In genomic region chr16:28491080-28491969, GRCh38 we compare ENCODE assay signal across 8 cellular contexts. TPM values are rescaled to one million over a fixed set of nuclear protein-coding genes. Genes with fewer than 3 reads are reported as not detected.
DNase-seq lines count a peak whose midpoint lies in the region; ATAC-seq and TF ChIP-seq lines count a peak whose summit lies in the region.

No MANE protein-coding gene starts in this region.

- no peaks in the 10 kb centered on the region for H3K36me3 ChIP-seq in uterus

- no peaks in the 10 kb centered on the region for H3K9me3 ChIP-seq in uterus

- H3K27ac ChIP-seq in uterus, result peak overlapping the region; percentile 97 to 99

- H3K9me3 Mint-ChIP-seq in endothelial cell (ENCODE audit: unreplicated experiment), result no peaks in the 10 kb centered on the region

- peak; percentile 24 for DNase-seq in stimulated activated CD4-positive, alpha-beta T cell treated with anti-CD3 and anti-CD28 coated beads, Interleukin-12 subunit alpha, Interleukin-12 subunit beta, amount 100 ng/mL, for 4 hours
- DNase-seq in stimulated activated CD4-positive, alpha-beta T cell treated with anti-CD3 and anti-CD28 coated beads, Interleukin-4, amount 100 ng/mL, for 24 hours, result no peak
- peak; percentile 8 for DNase-seq in SW480 (ENCODE audit: low spot score)
- DNase-seq in endothelial cell (ENCODE audit: low spot score), result peak; percentile 23
- DNase-seq in mucosa of gallbladder (ENCODE audit: low spot score), result peak; percentile 18
- DNase-seq in uterus, result peak; percentile 43 to 48
- DNase-seq in kidney glomerular epithelial cell (lab: John Stamatoyannopoulos, UW), result no peak

- no peak for TF ChIP-seq POLR2A in uterus (IDR thresholded peaks at IDR 0.05)

- H3K4me3 ChIP-seq in uterus, result peak overlapping the region; percentile 95 to 97

- peak; percentile 3 for ATAC-seq in HG03565 (IDR thresholded peaks at IDR 0.05; ENCODE audit: unreplicated experiment)

- H3K27me3 Mint-ChIP-seq in endothelial cell (ENCODE audit: unreplicated experiment), result peaks cover 8% of the 10 kb centered on the region

- H3K36me3 Mint-ChIP-seq in endothelial cell (ENCODE audit: low read depth, unreplicated experiment), result peaks cover 9% of the 10 kb centered on the region

- peaks cover 31% of the 10 kb centered on the region for H3K4me1 Mint-ChIP-seq in endothelial cell (ENCODE audit: unreplicated experiment)

- intact Hi-C loops in uterus (cut with DNase I; ENCODE audit: low total_unique reads), result loop anchor here (10.0 kb wide), 1 partner anchor 63 kb away; the partner anchor contains the start of gene SGF29

- H3K27me3 ChIP-seq in uterus, result no peaks in the 10 kb centered on the region

- TF ChIP-seq CTCF in endothelial cell (IDR thresholded peaks at IDR 0.05; ENCODE audit: unreplicated experiment) (no peak), uterus (IDR thresholded peaks at IDR 0.05) (peak in 3 of 4 experiments; percentile 21 to 37 (median 32))

- H3K4me3 Mint-ChIP-seq in endothelial cell (ENCODE audit: unreplicated experiment), result peak overlapping the region; percentile 96

- H3K27ac Mint-ChIP-seq in endothelial cell (ENCODE audit: unreplicated experiment), result peak overlapping the region; percentile 99

- H3K4me1 ChIP-seq in uterus, result no peaks in the 10 kb centered on the region

RNA-seq across cellular contexts. Expression of gene CLN3, which starts 0.5 kb away (rescaled TPM):
- total RNA-seq in endothelial cell (ENCODE audit: unreplicated experiment) (33.6 TPM), mucosa of gallbladder (38.1 TPM), uterus (10 to 100 TPM; 13.8 to 23.7 (median 18.3) TPM)

RNA-seq across cellular contexts. Expression of gene APOBR, which starts 3.1 kb away (rescaled TPM):
- total RNA-seq in endothelial cell (ENCODE audit: unreplicated experiment) (6.8 TPM), mucosa of gallbladder (3.3 TPM), uterus (under 1 TPM; 0.07 to 0.49 (median 0.28) TPM)

RNA-seq across cellular contexts. Expression of gene IL27, which starts 15.3 kb away (rescaled TPM):
- total RNA-seq in endothelial cell (ENCODE audit: unreplicated experiment) (not detected), mucosa of gallbladder (not detected), uterus (not detected)

RNA-seq across cellular contexts. Expression of gene NPIPB7, which starts 19.2 kb away (rescaled TPM):
- total RNA-seq in endothelial cell (ENCODE audit: unreplicated experiment) (not detected), mucosa of gallbladder (0.20 TPM), uterus (under 1 TPM in 1 of 4 donors, not detected in 3; 0.73 TPM)

RNA-seq across cellular contexts. Expression of gene NUPR1, which starts 47.4 kb away (rescaled TPM):
- total RNA-seq in endothelial cell (ENCODE audit: unreplicated experiment) (not detected), mucosa of gallbladder (44.9 TPM), uterus (10 to 100 TPM in 3 of 4 donors, 1 to 10 TPM in 1; 7.3 to 81.1 (median 18.4) TPM)

Comparison
In these comparisons a context has a peak if more than half of its experiments do, and no peak if none do; other contexts are left out.
1. DNase-seq: peak in stimulated activated CD4-positive, alpha-beta T cell treated with anti-CD3 and anti-CD28 coated beads, Interleukin-12 subunit alpha, Interleukin-12 subunit beta, amount 100 ng/mL, for 4 hours (single experiment), SW480 (single experiment), endothelial cell (single experiment), mucosa of gallbladder (single experiment) and uterus (2 of 2); none in stimulated activated CD4-positive, alpha-beta T cell treated with anti-CD3 and anti-CD28 coated beads, Interleukin-4, amount 100 ng/mL, for 24 hours (single experiment) and kidney glomerular epithelial cell (single experiment).